In genomic region chr14:69595336-69595735, GRCh38 we compare ENCODE assay signal across 37 cellular contexts. TPM values are rescaled to one million over a fixed set of nuclear protein-coding genes. Genes with fewer than 3 reads are reported as not detected.
"Had no signal": no experiment of that assay in that cellular context is flagged by ENCODE, and none has a peak within 500 bp of the region (broad histone marks: within the 10 kb centered on the region; RNA-seq: fewer than 3 reads in every experiment).

No MANE protein-coding gene starts in this region.

- ATAC-seq: activated CD8-positive, alpha-beta T cell treated with anti-CD3 and anti-CD28 coated beads for 36 hours; activated naive CD4-positive, alpha-beta T cell treated with anti-CD3 and anti-CD28 coated beads, Interleukin-2, amount 50 U/mL, for 72 hours; activated T-cell treated with anti-CD3 and anti-CD28 coated beads, Interleukin-2, amount 50 U/mL, for 4 hours; activated T-cell treated with anti-CD3 and anti-CD28 coated beads, Interleukin-2, amount 50 U/mL, for 72 hours; activated T-helper 17 cell treated with anti-CD3 and anti-CD28 coated beads, Interleukin-2, amount 50 U/mL, for 72 hours; body of pancreas had no signal

- H3K9me3 Mint-ChIP-seq: activated B cell treated with CpG ODN at 0.5 μM for 24 hours; activated CD4-positive, alpha-beta memory T cell treated with anti-CD3 and anti-CD28 coated beads for 36 hours; activated CD4-positive, alpha-beta T cell treated with anti-CD3 and anti-CD28 coated beads, Interleukin-2, amount 10 ng/mL, durations not matched to agents 24 days and 14 days; activated CD8-positive, alpha-beta T cell treated with anti-CD3 and anti-CD28 coated beads for 36 hours; activated naive CD4-positive, alpha-beta T cell treated with anti-CD3 and anti-CD28 coated beads for 36 hours; activated naive CD4-positive, alpha-beta T cell treated with anti-CD3 and anti-CD28 coated beads, Interleukin-2, amount 50 U/mL, for 72 hours; activated naive CD8-positive, alpha-beta T cell treated with anti-CD3 and anti-CD28 coated beads for 36 hours; activated T-cell treated with anti-CD3 and anti-CD28 coated beads, Interleukin-2, amount 50 U/mL, for 4 hours; activated T-cell treated with anti-CD3 and anti-CD28 coated beads, Interleukin-2, amount 50 U/mL, for 72 hours; activated T-helper 1 cell treated with anti-CD3 and anti-CD28 coated beads, Interleukin-12 subunit alpha, Interleukin-12 subunit beta, Interleukin-2, Interleukin-4 antibody, amounts not matched to agents 30 ng/mL and 10 ng/mL and 1 ng/mL, durations not matched to agents 14 hours and 24 hours and 36 hours; activated T-helper 17 cell treated with anti-CD3 and anti-CD28 coated beads, Interleukin-2, amount 50 U/mL, for 72 hours; central memory CD8-positive, alpha-beta T cell; T-helper 1 cell treated with Interleukin-12 subunit alpha and Interleukin-12 subunit beta and Interleukin-4 antibody, amounts not matched to agents 30 μg/mL and 1 μg/mL, for 36 hours; T-helper 2 cell treated with Interferon-gamma antibody and Interleukin-4, amounts not matched to agents 5 μg/mL and 100 μg/mL, for 36 hours had no signal

- H3K4me1 ChIP-seq: adrenal gland, body of pancreas had no signal

- H3K36me3 ChIP-seq: adrenal gland, cardiac muscle cell had no signal

- DNase-seq: activated B cell treated with CpG ODN at 0.5 μM for 24 hours; activated CD4-positive, alpha-beta memory T cell treated with anti-CD3 and anti-CD28 coated beads for 36 hours; activated CD4-positive, alpha-beta T cell treated with anti-CD3 and anti-CD28 coated beads for 4 hours; activated CD4-positive, alpha-beta T cell treated with anti-CD3 and anti-CD28 coated beads, Interleukin-2, amount 10 ng/mL, durations not matched to agents 24 days and 14 days; activated CD4-positive, alpha-beta T cell treated with anti-CD3 and anti-CD28 coated beads, Interleukin-2, amount 50 U/mL, for 1 hour; activated CD4-positive, alpha-beta T cell treated with anti-CD3 and anti-CD28 coated beads, Interleukin-2, amount 50 U/mL, for 4 hours; activated CD4-positive, CD25-positive, alpha-beta regulatory T cell treated with anti-CD3 and anti-CD28 coated beads, Interleukin-2, amount 50 U/mL, for 72 hours; activated CD8-positive, alpha-beta memory T cell treated with anti-CD3 and anti-CD28 coated beads, Interleukin-2, amount 50 U/mL, for 4 hours; activated CD8-positive, alpha-beta T cell treated with anti-CD3 and anti-CD28 coated beads for 36 hours; activated effector memory CD4-positive, alpha-beta T cell treated with anti-CD3 and anti-CD28 coated beads, Interleukin-2, amount 50 U/mL, for 16 hours; activated gamma-delta T cell treated with Interleukin-2 at 50 U/mL for 16 hours; activated naive CD4-positive, alpha-beta T cell; activated naive CD4-positive, alpha-beta T cell treated with anti-CD3 and anti-CD28 coated beads for 36 hours; activated naive CD4-positive, alpha-beta T cell treated with anti-CD3 and anti-CD28 coated beads, Interleukin-2, amount 50 U/mL, for 16 hours; activated naive CD8-positive, alpha-beta T cell treated with anti-CD3 and anti-CD28 coated beads for 36 hours; activated T-cell treated with anti-CD3 and anti-CD28 coated beads for 4 hours; activated T-cell treated with anti-CD3 and anti-CD28 coated beads, Interleukin-2, amount 50 U/mL, for 1 hour; activated T-cell treated with anti-CD3 and anti-CD28 coated beads, Interleukin-2, amount 50 U/mL, for 4 hours; activated T-cell treated with anti-CD3 and anti-CD28 coated beads, Interleukin-2, amount 50 U/mL, for 72 hours; adrenal gland; amniotic stem cell; body of pancreas; T-helper 1 cell; T-helper 2 cell; T-helper 9 cell had no signal

- H3K9me3 ChIP-seq: adrenal gland, body of pancreas had no signal

- H3K36me3 Mint-ChIP-seq: activated CD4-positive, alpha-beta memory T cell treated with anti-CD3 and anti-CD28 coated beads for 36 hours; activated naive CD4-positive, alpha-beta T cell treated with anti-CD3 and anti-CD28 coated beads, Interleukin-2, amount 50 U/mL, for 72 hours; activated naive CD8-positive, alpha-beta T cell treated with anti-CD3 and anti-CD28 coated beads for 36 hours had no signal

- H3K4me1 Mint-ChIP-seq: activated CD4-positive, alpha-beta T cell treated with anti-CD3 and anti-CD28 coated beads, Interleukin-2, amount 10 ng/mL, durations not matched to agents 24 days and 14 days; activated naive CD8-positive, alpha-beta T cell treated with anti-CD3 and anti-CD28 coated beads for 36 hours; activated T-helper 17 cell treated with anti-CD3 and anti-CD28 coated beads, Interleukin-2, amount 50 U/mL, for 72 hours; central memory CD8-positive, alpha-beta T cell had no signal

- H3K27me3 Mint-ChIP-seq: activated B cell treated with CpG ODN at 0.5 μM for 24 hours; activated CD4-positive, alpha-beta memory T cell treated with anti-CD3 and anti-CD28 coated beads for 36 hours; activated CD8-positive, alpha-beta T cell treated with anti-CD3 and anti-CD28 coated beads for 36 hours; activated naive CD8-positive, alpha-beta T cell treated with anti-CD3 and anti-CD28 coated beads for 36 hours; activated T-helper 17 cell treated with anti-CD3 and anti-CD28 coated beads, Interleukin-2, amount 50 U/mL, for 72 hours had no signal

- H3K27ac ChIP-seq: adrenal gland, body of pancreas, cardiac muscle cell, VCaP had no signal

- H3K27ac Mint-ChIP-seq: activated B cell treated with CpG ODN at 0.5 μM for 24 hours; activated CD4-positive, alpha-beta memory T cell treated with anti-CD3 and anti-CD28 coated beads for 36 hours; activated CD4-positive, alpha-beta T cell treated with anti-CD3 and anti-CD28 coated beads, Interleukin-2, amount 10 ng/mL, durations not matched to agents 24 days and 14 days; activated CD8-positive, alpha-beta T cell treated with anti-CD3 and anti-CD28 coated beads for 36 hours; activated naive CD4-positive, alpha-beta T cell treated with anti-CD3 and anti-CD28 coated beads for 36 hours; activated naive CD4-positive, alpha-beta T cell treated with anti-CD3 and anti-CD28 coated beads, Interleukin-2, amount 50 U/mL, for 72 hours; activated naive CD8-positive, alpha-beta T cell treated with anti-CD3 and anti-CD28 coated beads for 36 hours; activated T-cell treated with anti-CD3 and anti-CD28 coated beads, Interleukin-2, amount 50 U/mL, for 72 hours; activated T-helper 1 cell treated with anti-CD3 and anti-CD28 coated beads, Interleukin-12 subunit alpha, Interleukin-12 subunit beta, Interleukin-2, Interleukin-4 antibody, amounts not matched to agents 30 ng/mL and 10 ng/mL and 1 ng/mL, durations not matched to agents 14 hours and 24 hours and 36 hours; activated T-helper 17 cell treated with anti-CD3 and anti-CD28 coated beads, Interleukin-2, amount 50 U/mL, for 72 hours; T-helper 1 cell treated with Interleukin-12 subunit alpha and Interleukin-12 subunit beta and Interleukin-4 antibody, amounts not matched to agents 30 μg/mL and 1 μg/mL, for 36 hours; T-helper 2 cell treated with Interferon-gamma antibody and Interleukin-4, amounts not matched to agents 5 μg/mL and 100 μg/mL, for 36 hours had no signal

- H3K27me3 ChIP-seq: adrenal gland, body of pancreas, cardiac muscle cell had no signal

- H3K4me3 ChIP-seq: adrenal gland, body of pancreas, cardiac muscle cell had no signal

- H3K4me3 Mint-ChIP-seq: activated B cell treated with CpG ODN at 0.5 μM for 24 hours; activated CD4-positive, alpha-beta memory T cell treated with anti-CD3 and anti-CD28 coated beads for 36 hours; activated CD4-positive, alpha-beta T cell treated with anti-CD3 and anti-CD28 coated beads, Interleukin-2, amount 10 ng/mL, durations not matched to agents 24 days and 14 days; activated CD8-positive, alpha-beta T cell treated with anti-CD3 and anti-CD28 coated beads for 36 hours; activated naive CD4-positive, alpha-beta T cell treated with anti-CD3 and anti-CD28 coated beads for 36 hours; activated naive CD8-positive, alpha-beta T cell treated with anti-CD3 and anti-CD28 coated beads for 36 hours; activated T-cell treated with anti-CD3 and anti-CD28 coated beads, Interleukin-2, amount 50 U/mL, for 4 hours; activated T-cell treated with anti-CD3 and anti-CD28 coated beads, Interleukin-2, amount 50 U/mL, for 72 hours; activated T-helper 1 cell treated with anti-CD3 and anti-CD28 coated beads, Interleukin-12 subunit alpha, Interleukin-12 subunit beta, Interleukin-2, Interleukin-4 antibody, amounts not matched to agents 30 ng/mL and 10 ng/mL and 1 ng/mL, durations not matched to agents 14 hours and 24 hours and 36 hours; activated T-helper 17 cell treated with anti-CD3 and anti-CD28 coated beads, Interleukin-2, amount 50 U/mL, for 72 hours; central memory CD8-positive, alpha-beta T cell; T-helper 1 cell treated with Interleukin-12 subunit alpha and Interleukin-12 subunit beta and Interleukin-4 antibody, amounts not matched to agents 30 μg/mL and 1 μg/mL, for 36 hours; T-helper 2 cell treated with Interferon-gamma antibody and Interleukin-4, amounts not matched to agents 5 μg/mL and 100 μg/mL, for 36 hours had no signal

RNA-seq across cellular contexts. Expression of gene CCDC177, which starts 20.7 kb away (rescaled TPM):
- total RNA-seq: activated B cell treated with CpG ODN at 0.5 μM for 24 hours; activated CD4-positive, alpha-beta memory T cell treated with anti-CD3 and anti-CD28 coated beads for 36 hours; activated CD4-positive, alpha-beta T cell treated with anti-CD3 and anti-CD28 coated beads, Interleukin-2, amount 10 ng/mL, durations not matched to agents 24 days and 14 days; activated CD8-positive, alpha-beta T cell treated with anti-CD3 and anti-CD28 coated beads for 36 hours; activated naive CD4-positive, alpha-beta T cell treated with anti-CD3 and anti-CD28 coated beads for 36 hours; activated naive CD4-positive, alpha-beta T cell treated with anti-CD3 and anti-CD28 coated beads, Interleukin-2, amount 50 U/mL, for 72 hours; activated naive CD8-positive, alpha-beta T cell treated with anti-CD3 and anti-CD28 coated beads for 36 hours; activated T-cell treated with anti-CD3 and anti-CD28 coated beads, Interleukin-2, amount 50 U/mL, for 72 hours; activated T-helper 17 cell treated with anti-CD3 and anti-CD28 coated beads, Interleukin-2, amount 50 U/mL, for 72 hours; aorta; astrocyte; body of pancreas; bronchial epithelial cell; cardiac muscle cell; chondrocyte had no signal
- polyA plus RNA-seq: aorta, cardiac muscle cell had no signal
